ENCODE assay signal across 8 cellular contexts in the genomic region with DNA sequence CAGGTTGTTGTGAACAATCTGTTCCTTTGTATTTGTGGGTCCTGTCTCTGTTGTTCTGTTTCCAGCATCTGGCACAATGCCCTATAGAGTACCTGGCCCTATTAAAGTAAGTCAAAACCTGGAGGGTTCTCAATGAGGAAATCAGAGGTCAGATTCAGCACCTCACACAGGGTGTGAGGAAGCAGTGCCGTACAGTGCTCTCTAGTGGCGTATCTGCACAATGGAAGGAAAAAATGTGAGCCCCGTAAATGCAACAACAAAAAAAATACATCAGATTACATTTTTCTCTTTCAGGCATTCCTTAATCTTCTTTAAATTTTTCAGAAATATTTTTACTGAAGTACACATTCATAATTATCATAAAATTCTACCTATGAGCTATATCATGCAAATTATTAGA. TPM values are rescaled to one million over a fixed set of nuclear protein-coding genes. Genes with fewer than 3 reads are reported as not detected.
A peak's percentile ranks its signal among the peaks of the same experiment; 100 is the strongest.
DNase-seq lines count a peak whose midpoint lies in the region; ATAC-seq and TF ChIP-seq lines count a peak whose summit lies in the region.
"Not testable (repeated sequence)": the region's sequence is repeated elsewhere in the genome, so short reads cannot be mapped to it uniquely, and the experiment has no call there.

No MANE protein-coding gene starts in this region.

- not testable (repeated sequence) for H3K9me3 ChIP-seq in BE2C; OCI-LY7 (ENCODE audit: low read length); adrenal gland (replicated peaks in 1 of 3); heart right ventricle; psoas muscle

- H3K27me3 Mint-ChIP-seq in HFFc6 (ENCODE audit: insufficient read depth): not testable (repeated sequence)

- CTCF ChIA-PET in OCI-LY7 (lab: Charles Lee; ENCODE audit: unreplicated experiment): not testable (repeated sequence)

- not testable (repeated sequence) for H3K4me3 Mint-ChIP-seq in HFFc6

- peaks cover 21% of the 10 kb centered on the region for H3K4me1 Mint-ChIP-seq in HFFc6 (ENCODE audit: low read depth)

- not testable (repeated sequence) for H3K4me1 ChIP-seq in BE2C; OCI-LY7 (ENCODE audit: insufficient read depth, low read length, poor library complexity, severe bottlenecking); adrenal gland (replicated peaks in 1 of 2); heart right ventricle; psoas muscle

- 35 to 46% (median 40%) methylated on average over 3 of the region's 3 CpGs for WGBS in adrenal gland, 4 donors
- 18% methylated on average over 3 of the region's 3 CpGs for WGBS in heart right ventricle, 2 donors
- 18 to 35% (median 30%) methylated on average over 3 of the region's 3 CpGs for WGBS in psoas muscle, 3 donors

- not testable (repeated sequence) for H3K4me3 ChIP-seq in BE2C (ENCODE audit: low read depth, low read length); OCI-LY7 (ENCODE audit: low read depth, low read length, poor library complexity, severe bottlenecking); adrenal gland; heart right ventricle; psoas muscle

- not testable (repeated sequence) for H3K27me3 ChIP-seq in BE2C; adrenal gland; heart right ventricle; psoas muscle (ENCODE audit: insufficient read depth in 3 of 3, low read length in 2 of 3)

- ATAC-seq in GM18861 (IDR thresholded peaks at IDR 0.05; ENCODE audit: unreplicated experiment) (peak; percentile 41), heart right ventricle (peak in 5 of 8 donors; percentile 44 to 72 (median 61)), psoas muscle (peak in 3 of 4 donors; percentile 28 to 58 (median 53))

- BruUV-seq in OCI-LY7 (replicated peaks; lab: Mats Ljungman, UMichigan): not testable (repeated sequence)

- H3K9me2 ChIP-seq in OCI-LY7 (ENCODE audit: insufficient read depth, low read length): not testable (repeated sequence)

- POLR2A ChIA-PET in OCI-LY7 (lab: Charles Lee): not testable (repeated sequence)

- TF ChIP-seq CTCF in BE2C (IDR thresholded peaks at IDR 0.05; ENCODE audit: low read depth, low read length) (peak; percentile 49), HFFc6 (IDR thresholded peaks at IDR 0.05) (peak; percentile 47; the same call in 1 of the 2 replicates), OCI-LY7 (conservative IDR thresholded peaks at IDR 0.05; ENCODE audit: low read length) (peak; percentile 74), adrenal gland (IDR thresholded peaks at IDR 0.05) (peak in 3 of 6 experiments; percentile 12 to 44 (median 15)), heart right ventricle (IDR thresholded peaks at IDR 0.05) (peak in 8 of 9 donors; percentile 15 to 64 (median 48)), psoas muscle (IDR thresholded peaks at IDR 0.05) (peak; percentile 28)

- H3K79me2 ChIP-seq in OCI-LY7 (ENCODE audit: insufficient read depth, low read depth, low read length): not testable (repeated sequence)

- H3K36me3 Mint-ChIP-seq in HFFc6 (ENCODE audit: low read depth): not testable (repeated sequence)

- H4K20me1 ChIP-seq in OCI-LY7 (ENCODE audit: insufficient read depth, low read length): not testable (repeated sequence)

- not testable (repeated sequence) for H3K36me3 ChIP-seq in BE2C; OCI-LY7 (ENCODE audit: insufficient read depth, low read length); adrenal gland (replicated peaks in 1 of 2); heart right ventricle; psoas muscle (ENCODE audit: insufficient read depth in 1 of 2, low read depth in 1 of 2)

- H3K27ac Mint-ChIP-seq in HFFc6: not testable (repeated sequence)

- TF ChIP-seq POLR2A in adrenal gland (IDR thresholded peaks at IDR 0.05): not testable (repeated sequence)

- H3K27ac ChIP-seq in OCI-LY7 (ENCODE audit: low read depth, low read length, poor library complexity, severe bottlenecking); adrenal gland; heart right ventricle; psoas muscle: not testable (repeated sequence)

- H2AFZ ChIP-seq in OCI-LY7 (ENCODE audit: low read length): not testable (repeated sequence)

- H3K9me3 Mint-ChIP-seq in HFFc6: not testable (repeated sequence)

- intact Hi-C loops in OCI-LY7 (cut with micrococcal nuclease; ENCODE audit: unreplicated experiment) (loop anchor here (5.0 kb wide), 1 partner anchor 136 kb away; no protein-coding TSS in a partner anchor), heart right ventricle (cut with DNase I) (loop anchor here in 3 of 10 donors (10.0 kb wide), 1 partner anchor 353 kb away; no protein-coding TSS in a partner anchor)
- intact Hi-C loops in adrenal gland (cut with DNase I); psoas muscle (cut with DNase I): not testable (repeated sequence)

- not testable (repeated sequence) for H3K4me2 ChIP-seq in OCI-LY7 (ENCODE audit: low read length)

- peak; percentile 7 for DNase-seq in BE2C
- not testable (repeated sequence) for DNase-seq in HFFc6, heart right ventricle, psoas muscle
- peak; percentile 1 for DNase-seq in HPDE6-E6E7 (ENCODE audit: extremely low spot score)
- peak; percentile 30 for DNase-seq in OCI-LY7 (ENCODE audit: low spot score)
- DNase-seq in adrenal gland: peak in 4 of 7 donors; percentile 12 to 51 (median 16)

RNA-seq across cellular contexts. Expression of a gene that starts 2.5 kb away (rescaled TPM):
- polyA plus RNA-seq in BE2C (2012; ENCODE audit: insufficient read depth, insufficient read length, low read depth): not detected
- total RNA-seq in HFFc6 (2021; fragmentation: NEBNext Ultra II Directional; extraction: Animal tissue kit (Norgen Biotek cat#: 25700)): 1 to 10 TPM in 4 of 6 experiments, under 1 TPM in 2; 0.94 to 2.5 (median 1.4) TPM
- total RNA-seq in OCI-LY7 (2014; rRNA removed; shearing (Covaris generic)): not detected in 2 replicates
- total RNA-seq in OCI-LY7 (2022): not detected in 2 replicates
- 1 to 10 TPM in 1 of 8 donors, under 1 TPM in 5, not detected in 2; 0.15 to 1.0 (median 0.26) TPM for total RNA-seq in adrenal gland
- polyA plus RNA-seq in adrenal gland: under 1 TPM in 2 of 3 donors, not detected in 1; 0.16 to 0.24 TPM
- under 1 TPM in 8 of 10 donors, not detected in 2; 0.21 to 0.72 (median 0.28) TPM for total RNA-seq in heart right ventricle
- under 1 TPM; 0.29 to 0.80 TPM for polyA plus RNA-seq in heart right ventricle
- total RNA-seq in psoas muscle: under 1 TPM in 3 of 4 donors, not detected in 1; 0.14 to 0.25 (median 0.17) TPM
- polyA plus RNA-seq in psoas muscle: under 1 TPM; 0.08 to 0.26 (median 0.10) TPM
